2 cellular contexts compared by ENCODE assay signal in the genomic region with DNA sequence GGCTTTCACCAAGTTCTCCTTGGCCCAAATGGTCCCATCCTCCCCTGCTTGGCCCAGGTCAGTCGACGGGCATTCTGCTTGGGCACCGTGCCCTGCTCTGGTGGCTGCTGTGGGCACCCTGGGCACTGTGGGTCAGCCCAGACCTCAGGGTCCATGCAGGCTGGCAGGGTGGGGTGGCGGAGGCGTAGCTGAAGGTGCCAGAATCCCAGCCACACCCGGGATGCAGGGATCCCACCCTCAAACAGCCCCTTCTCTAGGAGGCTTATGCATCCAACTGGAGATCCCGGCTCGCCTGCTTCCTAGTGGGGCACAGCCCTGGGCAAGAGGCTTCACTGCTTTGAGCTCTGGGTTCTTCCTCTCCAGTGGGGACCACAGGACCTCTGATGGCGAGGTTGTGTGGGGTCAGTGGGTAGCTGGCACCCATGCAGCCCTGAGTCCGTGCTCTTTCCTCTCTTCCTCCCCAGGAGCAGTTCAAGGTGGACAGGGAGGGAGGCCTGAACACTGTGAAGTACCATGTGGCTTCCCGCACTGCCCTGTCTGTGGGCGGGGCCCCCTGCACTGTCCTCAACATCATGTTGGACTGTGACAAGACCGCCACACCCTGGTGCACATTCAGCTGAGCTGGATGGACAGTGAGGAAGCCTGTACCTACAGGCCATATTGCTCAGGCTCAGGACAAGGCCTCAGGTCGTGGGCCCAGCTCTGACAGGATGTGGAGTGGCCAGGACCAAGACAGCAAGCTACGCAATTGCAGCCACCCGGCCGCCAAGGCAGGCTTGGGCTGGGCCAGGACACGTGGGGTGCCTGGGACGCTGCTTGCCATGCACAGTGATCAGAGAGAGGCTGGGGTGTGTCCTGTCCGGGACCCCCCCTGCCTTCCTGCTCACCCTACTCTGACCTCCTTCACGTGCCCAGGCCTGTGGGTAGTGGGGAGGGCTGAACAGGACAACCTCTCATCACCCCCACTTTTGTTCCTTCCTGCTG.
TF ChIP-seq lines count a peak whose summit lies in the region.

No MANE protein-coding gene starts in this region.

TF ChIP-seq in HEK293, 187 proteins besides CTCF, POLR2A, EP300 and RAD21 (continues in another document):
- no peak for TF ChIP-seq MZF1 (tag by site-specific recombination; IDR thresholded peaks at IDR 0.05; ENCODE audit: borderline replicate concordance)
- no peak for TF ChIP-seq ZNF16 (tag by site-specific recombination; IDR thresholded peaks at IDR 0.05; ENCODE audit: low read depth)
- TF ChIP-seq ZNF175 (tag by site-specific recombination; IDR thresholded peaks at IDR 0.05) = no peak
- TF ChIP-seq ZNF585B (tag by site-specific recombination; IDR thresholded peaks at IDR 0.05) = no peak
- TF ChIP-seq ZBTB48 (tag by site-specific recombination; IDR thresholded peaks at IDR 0.05) = no peak
- no peak for TF ChIP-seq ZBTB7A (tag by site-specific recombination; IDR thresholded peaks at IDR 0.05; ENCODE audit: low read depth)
- 0 out of 2 replicates have a peak, but pooled peaks have one; percentile 18 for TF ChIP-seq KLF1 (tag by site-specific recombination; IDR thresholded peaks at IDR 0.05)
- TF ChIP-seq ZNF146 (tag by site-specific recombination; IDR thresholded peaks at IDR 0.05) = no peak
- TF ChIP-seq IKZF3 (tag by site-specific recombination; IDR thresholded peaks at IDR 0.05) = no peak
- no peak for TF ChIP-seq ZNF184 (tag by site-specific recombination; IDR thresholded peaks at IDR 0.05)
- no peak for TF ChIP-seq WT1 (tag by site-specific recombination; IDR thresholded peaks at IDR 0.05)
- no peak for TF ChIP-seq ZNF610 (tag by site-specific recombination; IDR thresholded peaks at IDR 0.05; ENCODE audit: borderline replicate concordance)
- TF ChIP-seq ZNF221 (tag by site-specific recombination; IDR thresholded peaks at IDR 0.05; ENCODE audit: borderline replicate concordance) = no peak
- TF ChIP-seq, protein P1, sequence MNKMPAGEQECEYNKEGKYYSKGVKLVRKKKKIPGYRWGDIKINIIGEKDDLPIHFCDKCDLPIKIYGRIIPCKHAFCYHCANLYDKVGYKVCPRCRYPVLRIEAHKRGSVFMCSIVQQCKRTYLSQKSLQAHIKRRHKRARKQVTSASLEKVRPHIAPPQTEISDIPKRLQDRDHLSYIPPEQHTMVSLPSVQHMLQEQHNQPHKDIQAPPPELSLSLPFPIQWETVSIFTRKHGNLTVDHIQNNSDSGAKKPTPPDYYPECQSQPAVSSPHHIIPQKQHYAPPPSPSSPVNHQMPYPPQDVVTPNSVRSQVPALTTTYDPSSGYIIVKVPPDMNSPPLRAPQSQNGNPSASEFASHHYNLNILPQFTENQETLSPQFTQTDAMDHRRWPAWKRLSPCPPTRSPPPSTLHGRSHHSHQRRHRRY (tag by site-specific recombination; IDR thresholded peaks at IDR 0.05) = no peak
- no peak for TF ChIP-seq ZNF19 (tag by site-specific recombination; IDR thresholded peaks at IDR 0.05; ENCODE audit: low read depth)
- TF ChIP-seq ZNF629 (tag by site-specific recombination; IDR thresholded peaks at IDR 0.05) = no peak
- TF ChIP-seq, protein P2, sequence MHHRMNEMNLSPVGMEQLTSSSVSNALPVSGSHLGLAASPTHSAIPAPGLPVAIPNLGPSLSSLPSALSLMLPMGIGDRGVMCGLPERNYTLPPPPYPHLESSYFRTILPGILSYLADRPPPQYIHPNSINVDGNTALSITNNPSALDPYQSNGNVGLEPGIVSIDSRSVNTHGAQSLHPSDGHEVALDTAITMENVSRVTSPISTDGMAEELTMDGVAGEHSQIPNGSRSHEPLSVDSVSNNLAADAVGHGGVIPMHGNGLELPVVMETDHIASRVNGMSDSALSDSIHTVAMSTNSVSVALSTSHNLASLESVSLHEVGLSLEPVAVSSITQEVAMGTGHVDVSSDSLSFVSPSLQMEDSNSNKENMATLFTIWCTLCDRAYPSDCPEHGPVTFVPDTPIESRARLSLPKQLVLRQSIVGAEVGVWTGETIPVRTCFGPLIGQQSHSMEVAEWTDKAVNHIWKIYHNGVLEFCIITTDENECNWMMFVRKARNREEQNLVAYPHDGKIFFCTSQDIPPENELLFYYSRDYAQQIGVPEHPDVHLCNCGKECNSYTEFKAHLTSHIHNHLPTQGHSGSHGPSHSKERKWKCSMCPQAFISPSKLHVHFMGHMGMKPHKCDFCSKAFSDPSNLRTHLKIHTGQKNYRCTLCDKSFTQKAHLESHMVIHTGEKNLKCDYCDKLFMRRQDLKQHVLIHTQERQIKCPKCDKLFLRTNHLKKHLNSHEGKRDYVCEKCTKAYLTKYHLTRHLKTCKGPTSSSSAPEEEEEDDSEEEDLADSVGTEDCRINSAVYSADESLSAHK (tag by site-specific recombination; IDR thresholded peaks at IDR 0.05) = no peak
- no peak for TF ChIP-seq ZNF354C (tag by site-specific recombination; IDR thresholded peaks at IDR 0.05; ENCODE audit: borderline replicate concordance, low read depth)
- TF ChIP-seq ZNF214 (tag by site-specific recombination; IDR thresholded peaks at IDR 0.05; ENCODE audit: borderline replicate concordance) = no peak
- TF ChIP-seq, protein P3, sequence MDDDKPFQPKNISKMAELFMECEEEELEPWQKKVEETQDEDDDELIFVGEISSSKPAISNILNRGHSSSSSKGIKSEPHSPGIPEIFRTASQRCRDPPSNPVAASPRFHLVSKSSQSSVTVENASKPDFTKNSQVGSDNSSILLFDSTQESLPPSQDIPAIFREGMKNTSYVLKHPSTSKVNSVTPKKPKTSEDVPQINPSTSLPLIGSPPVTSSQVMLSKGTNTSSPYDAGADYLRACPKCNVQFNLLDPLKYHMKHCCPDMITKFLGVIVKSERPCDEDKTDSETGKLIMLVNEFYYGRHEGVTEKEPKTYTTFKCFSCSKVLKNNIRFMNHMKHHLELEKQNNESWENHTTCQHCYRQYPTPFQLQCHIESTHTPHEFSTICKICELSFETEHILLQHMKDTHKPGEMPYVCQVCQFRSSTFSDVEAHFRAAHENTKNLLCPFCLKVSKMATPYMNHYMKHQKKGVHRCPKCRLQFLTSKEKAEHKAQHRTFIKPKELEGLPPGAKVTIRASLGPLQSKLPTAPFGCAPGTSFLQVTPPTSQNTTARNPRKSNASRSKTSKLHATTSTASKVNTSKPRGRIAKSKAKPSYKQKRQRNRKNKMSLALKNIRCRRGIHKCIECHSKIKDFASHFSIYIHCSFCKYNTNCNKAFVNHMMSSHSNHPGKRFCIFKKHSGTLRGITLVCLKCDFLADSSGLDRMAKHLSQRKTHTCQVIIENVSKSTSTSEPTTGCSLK (tag by site-specific recombination; IDR thresholded peaks at IDR 0.05) = no peak
- no peak for TF ChIP-seq ZNF157 (tag by site-specific recombination; IDR thresholded peaks at IDR 0.05)
- no peak for TF ChIP-seq MEIS1 (CRISPR knock-in tag; IDR thresholded peaks at IDR 0.05; ENCODE audit: borderline replicate concordance)
- no peak for TF ChIP-seq ZNF239 (tag by site-specific recombination; IDR thresholded peaks at IDR 0.05)
- no peak for TF ChIP-seq ZNF423 (tag by site-specific recombination; IDR thresholded peaks at IDR 0.05)

TF ChIP-seq in K562, 482 proteins besides CTCF, POLR2A, EP300 and RAD21:
- no peak for TF ChIP-seq YBX1 (IDR thresholded peaks at IDR 0.05)
- peak; percentile 21; the same call in 1 of the 2 replicates for TF ChIP-seq POLR2G (IDR thresholded peaks at IDR 0.05; ENCODE audit: low read depth, low read length)
- TF ChIP-seq, protein P4, sequence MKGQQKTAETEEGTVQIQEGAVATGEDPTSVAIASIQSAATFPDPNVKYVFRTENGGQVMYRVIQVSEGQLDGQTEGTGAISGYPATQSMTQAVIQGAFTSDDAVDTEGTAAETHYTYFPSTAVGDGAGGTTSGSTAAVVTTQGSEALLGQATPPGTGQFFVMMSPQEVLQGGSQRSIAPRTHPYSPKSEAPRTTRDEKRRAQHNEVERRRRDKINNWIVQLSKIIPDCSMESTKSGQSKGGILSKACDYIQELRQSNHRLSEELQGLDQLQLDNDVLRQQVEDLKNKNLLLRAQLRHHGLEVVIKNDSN (CRISPR knock-in tag; IDR thresholded peaks at IDR 0.05) = no peak
